8 cellular contexts compared by ENCODE assay signal in genomic region chr20:25390538-25391528, GRCh38. TPM values are rescaled to one million over a fixed set of nuclear protein-coding genes. Genes with fewer than 3 reads are reported as not detected.
DNase-seq lines count a peak whose midpoint lies in the region; ATAC-seq and TF ChIP-seq lines count a peak whose summit lies in the region.

ABHD12 (minus strand) TSS chr20:25390835; CDS start chr20:25390703, 132 bp downstream.

- H3K4me1 ChIP-seq in osteoblast (ENCODE audit: insufficient read depth, low read length) (peaks cover 8% of the 10 kb centered on the region), testis (peaks cover 6% of the 10 kb centered on the region)

- H3K4me3 Mint-ChIP-seq in activated naive CD8-positive, alpha-beta T cell = peak within 1 kb of the TSS; percentile 89
- H3K4me3 Mint-ChIP-seq in glutamatergic neuron (ENCODE audit: unreplicated experiment) = peak within 1 kb of the TSS; percentile 91

- peak; percentile 83 for DNase-seq in GM12864 (ENCODE audit: low read depth)
- DNase-seq in NCI-H1105 treated with DMSO at 0.1 percent for 48 hours (lab: John Stamatoyannopoulos, UW) = peak; percentile 96
- peak; percentile 90 for DNase-seq in SKM-1 treated with dmso at 0.1 percent for 144 hours (lab: John Stamatoyannopoulos, UW; ENCODE audit: unreplicated experiment)
- DNase-seq in glutamatergic neuron = peak; percentile 97
- peak; percentile 99 for DNase-seq in osteoblast (ENCODE audit: insufficient read length, low spot score, missing footprints)
- DNase-seq in testis = peak; percentile 97

- WGBS in testis, 2 donors = 1 to 2% methylated on average over 8 to 48 of the region's 91 CpGs

- TF ChIP-seq POLR2A in testis (IDR thresholded peaks at IDR 0.05) = no peak

- peak; percentile 88 for ATAC-seq in HG02678 (IDR thresholded peaks at IDR 0.05; ENCODE audit: unreplicated experiment)

- peaks cover 17% of the 10 kb centered on the region for H3K4me1 Mint-ChIP-seq in activated naive CD8-positive, alpha-beta T cell (ENCODE audit: low read depth)
- peaks cover 11% of the 10 kb centered on the region for H3K4me1 Mint-ChIP-seq in glutamatergic neuron (ENCODE audit: low read depth, unreplicated experiment)

- H3K27ac Mint-ChIP-seq in activated naive CD8-positive, alpha-beta T cell = peak within 1 kb of the TSS; percentile 66
- peak within 1 kb of the TSS; percentile 86 for H3K27ac Mint-ChIP-seq in glutamatergic neuron (ENCODE audit: unreplicated experiment)

- TF ChIP-seq CTCF in GM12864 (IDR thresholded peaks at IDR 0.05; ENCODE audit: low read depth, low read length, missing control alignments) (no peak), glutamatergic neuron (IDR thresholded peaks at IDR 0.05; ENCODE audit: partially characterized antibody, unreplicated experiment) (no peak), osteoblast (IDR thresholded peaks at IDR 0.05; ENCODE audit: extremely low read depth, low read depth, low read length) (no peak), testis (IDR thresholded peaks at IDR 0.05) (no peak)

- peaks cover 39% of the 10 kb centered on the region for H3K79me2 ChIP-seq in osteoblast (ENCODE audit: insufficient read depth, low read length)

- peak within 1 kb of the TSS; percentile 97 for H2AFZ ChIP-seq in osteoblast (ENCODE audit: low read length)

- no peaks in the 10 kb centered on the region for H3K27me3 Mint-ChIP-seq in activated naive CD8-positive, alpha-beta T cell
- H3K27me3 Mint-ChIP-seq in glutamatergic neuron (ENCODE audit: unreplicated experiment) = peaks cover 9% of the 10 kb centered on the region

- peaks cover 2% of the 10 kb centered on the region for H3K36me3 Mint-ChIP-seq in activated naive CD8-positive, alpha-beta T cell
- peaks cover 4% of the 10 kb centered on the region for H3K36me3 Mint-ChIP-seq in glutamatergic neuron (ENCODE audit: unreplicated experiment)

- peak within 1 kb of the TSS; percentile 93 for H3K27ac ChIP-seq in osteoblast (ENCODE audit: low read depth, low read length)
- peak within 1 kb of the TSS; percentile 84 to 86 for H3K27ac ChIP-seq in testis

- peak within 1 kb of the TSS; percentile 98 for H3K4me2 ChIP-seq in osteoblast (ENCODE audit: insufficient read depth, low read length)

- no peaks in the 10 kb centered on the region for H3K9me3 Mint-ChIP-seq in activated naive CD8-positive, alpha-beta T cell (ENCODE audit: low read depth)
- H3K9me3 Mint-ChIP-seq in glutamatergic neuron (ENCODE audit: unreplicated experiment) = peaks cover 10% of the 10 kb centered on the region

- H3K4me3 ChIP-seq in GM12864 (ENCODE audit: low read depth, low read length) = peak within 1 kb of the TSS; percentile 83
- peak within 1 kb of the TSS; percentile 96 for H3K4me3 ChIP-seq in osteoblast (ENCODE audit: insufficient read depth, low read length)
- peak within 1 kb of the TSS; percentile 74 to 86 for H3K4me3 ChIP-seq in testis

- intact Hi-C loops in testis (cut with DNase I; ENCODE audit: low total_unique reads) = loop anchor here (10.0 kb wide), 1 partner anchor 96 kb away; no protein-coding TSS in a partner anchor

- H3K36me3 ChIP-seq in osteoblast (ENCODE audit: insufficient read depth, low read length) (peaks cover 5% of the 10 kb centered on the region), testis (ENCODE audit: low read depth, missing control alignments) (no peaks in the 10 kb centered on the region)

- H3K27me3 ChIP-seq in osteoblast (ENCODE audit: insufficient read depth, low read length) (no peaks in the 10 kb centered on the region), testis (no peaks in the 10 kb centered on the region)

- H3K9me3 ChIP-seq in osteoblast (ENCODE audit: low read depth, low read length) (no peaks in the 10 kb centered on the region), testis (no peaks in the 10 kb centered on the region)

- peaks cover 3% of the 10 kb centered on the region for H4K20me1 ChIP-seq in osteoblast (ENCODE audit: insufficient read depth, low read length)

RNA-seq across cellular contexts. Expression of gene ABHD12, which starts in this region (rescaled TPM):
- 101 TPM for total RNA-seq in glutamatergic neuron (ENCODE audit: unreplicated experiment)
- total RNA-seq in osteoblast = 29.7 and 35.1 TPM in 2 replicates
- 10 to 100 TPM; 47.5 to 51.5 TPM for total RNA-seq in testis
- 40.8 TPM for polyA plus RNA-seq in testis (ENCODE audit: insufficient read depth, low read depth, low replicate concordance)

Comparison
In these comparisons a context has a peak if more than half of its experiments do, and no peak if none do; other contexts are left out.
1. Peak in every context shown above with its lines: DNase-seq, ATAC-seq, H3K4me3 ChIP-seq and H3K27ac ChIP-seq.